Comparison of ENCODE assay signal across 25 cellular contexts in genomic region chr10:100216006-100216405, GRCh38.
"Had no signal": no experiment of that assay in that cellular context is flagged by ENCODE, and none has a peak within 500 bp of the region (broad histone marks: within the 10 kb centered on the region; RNA-seq: fewer than 3 reads in every experiment).

No MANE protein-coding gene starts in this region.

- H3K27ac ChIP-seq: HL-60, SJCRH30 had no signal

- H3K27me3 ChIP-seq: MG63, SJCRH30 had no signal

- ATAC-seq: Panc1, PC-3, Right ventricle myocardium inferior, T-cell had no signal

- H3K4me3 ChIP-seq: MG63, SJCRH30 had no signal

- H3K4me1 ChIP-seq: SJCRH30 had no signal

- DNase-seq: Karpas-422, KG1, MG63, NCI-H1092, NCI-H1105 treated with DMSO at 0.1 percent for 48 hours, NCI-H1417 treated with DMSO at 0.1 percent for 48 hours, NCI-H146, NCI-H1694 treated with DMSO at 0.1 percent for 48 hours, NCI-H1930, NCI-H2081, NCI-H2107, NCI-H226, NCI-H446, NCI-H510A, NCI-H524 treated with DMSO at 0.1 percent for 48 hours, NCI-H69, NCI-H774, PC-3, SHP77 treated with DMSO at 0.1 percent for 48 hours, SJCRH30, SW 1271, T-cell had no signal

- H3K9me3 ChIP-seq: MG63, SJCRH30 had no signal
